ENCODE assay signal across 8 cellular contexts in the genomic region with DNA sequence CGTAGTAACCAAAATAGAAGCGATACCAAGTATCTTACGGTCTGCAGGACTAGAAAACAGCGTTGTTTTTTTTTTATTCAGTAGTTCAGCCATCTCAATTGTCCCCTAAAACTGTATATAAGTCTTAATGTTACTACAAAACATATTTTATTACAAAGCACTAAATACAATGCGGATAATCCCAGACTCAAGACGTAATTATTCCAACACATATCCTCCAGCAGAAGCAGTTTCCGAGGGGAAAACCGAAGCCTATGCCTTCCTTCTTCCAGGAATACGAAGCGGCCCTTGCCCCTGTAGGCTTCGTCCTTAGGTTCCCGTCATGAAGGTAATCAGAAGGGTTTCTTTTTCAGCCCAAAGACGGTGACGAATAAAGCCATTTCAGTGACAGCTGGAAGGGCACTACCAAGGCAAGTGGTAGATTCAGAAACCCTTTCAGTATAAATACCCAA. TPM values are rescaled to one million over a fixed set of nuclear protein-coding genes. Genes with fewer than 3 reads are reported as not detected.
DNase-seq lines count a peak whose midpoint lies in the region; ATAC-seq and TF ChIP-seq lines count a peak whose summit lies in the region.

No MANE protein-coding gene starts in this region.

- no peak for TF ChIP-seq CTCF in coronary artery (IDR thresholded peaks at IDR 0.05)

- H3K36me3 Mint-ChIP-seq in naive thymus-derived CD8-positive, alpha-beta T cell = no peaks in the 10 kb centered on the region

- H3K27ac Mint-ChIP-seq in naive thymus-derived CD8-positive, alpha-beta T cell = peak overlapping the region; percentile 99 to 100 (median 100)

- H4K20me1 ChIP-seq in BLaER1 = no peaks in the 10 kb centered on the region

- peak overlapping the region; percentile 98 for H3K27ac ChIP-seq in BLaER1
- peak overlapping the region; percentile 94 for H3K27ac ChIP-seq in KOPT-K1 (ENCODE audit: low read depth, low read length, poor library complexity, severe bottlenecking)
- H3K27ac ChIP-seq in coronary artery = peak overlapping the region; percentile 87

- intact Hi-C loops in posterior vena cava (cut with DNase I) = no loop called here

- H3K4me3 ChIP-seq in BLaER1 = peak overlapping the region; percentile 62
- H3K4me3 ChIP-seq in coronary artery = peak overlapping the region; percentile 65

- no peaks in the 10 kb centered on the region for H3K9me3 Mint-ChIP-seq in naive thymus-derived CD8-positive, alpha-beta T cell

- H3K27me3 ChIP-seq in BLaER1 = no peaks in the 10 kb centered on the region

- H3K36me3 ChIP-seq in BLaER1 = no peaks in the 10 kb centered on the region
- H3K36me3 ChIP-seq in KOPT-K1 (ENCODE audit: insufficient read depth, low read length) = no peaks in the 10 kb centered on the region

- POLR2A ChIA-PET in naive thymus-derived CD8-positive, alpha-beta T cell (lab: Charles Lee) = interaction anchor here (0.5 to 41.9 kb wide), 16 partner anchors 8 to 330 kb away, joined by 3 to 1171 read pairs (median 6); a partner anchor contains a TSS

- H3K27me3 Mint-ChIP-seq in naive thymus-derived CD8-positive, alpha-beta T cell = no peaks in the 10 kb centered on the region

- H3K4me1 ChIP-seq in BLaER1 = peaks cover 68% of the 10 kb centered on the region

- H3K9me3 ChIP-seq in BLaER1 (no peaks in the 10 kb centered on the region), KOPT-K1 (ENCODE audit: insufficient read depth, low read length, poor library complexity, severe bottlenecking) (no peaks in the 10 kb centered on the region)

- H3K4me1 Mint-ChIP-seq in naive thymus-derived CD8-positive, alpha-beta T cell = peaks cover 20 to 55% (median 50%) of the 10 kb centered on the region in 4 donors

- DNase-seq in coronary artery (ENCODE audit: low spot score) (no peak), GM03348 (ENCODE audit: low spot score) (no peak), posterior vena cava (ENCODE audit: low spot score) (no peak)
- DNase-seq in naive thymus-derived CD8-positive, alpha-beta T cell = no peak

- no peak for ATAC-seq in naive thymus-derived CD8-positive, alpha-beta T cell
- no peak for ATAC-seq in HG02981 (IDR thresholded peaks at IDR 0.05; ENCODE audit: unreplicated experiment)
- no peak for ATAC-seq in GM21723 (IDR thresholded peaks at IDR 0.05; ENCODE audit: unreplicated experiment)

- peak overlapping the region; percentile 96 for H3K9ac ChIP-seq in BLaER1

- H3K4me2 ChIP-seq in BLaER1 = peak overlapping the region; percentile 98

- H3K4me3 Mint-ChIP-seq in naive thymus-derived CD8-positive, alpha-beta T cell = peak overlapping the region; percentile 84 to 95 (median 92)

RNA-seq across cellular contexts. Expression of a gene that starts 2.3 kb away (rescaled TPM):
- total RNA-seq in naive thymus-derived CD8-positive, alpha-beta T cell = 10 to 100 TPM; 17.2 to 19.4 TPM
- polyA plus RNA-seq in naive thymus-derived CD8-positive, alpha-beta T cell = 10 to 100 TPM; 36.4 to 55.3 (median 41.9) TPM
- total RNA-seq in posterior vena cava = 10 to 100 TPM; 12.9 to 16.4 TPM

RNA-seq across cellular contexts. Expression of a gene that starts 11.1 kb away (rescaled TPM):
- total RNA-seq in naive thymus-derived CD8-positive, alpha-beta T cell = 100 to 1,000 TPM; 219 to 238 TPM
- 10 to 100 TPM; 50.4 to 84.2 (median 64.4) TPM for polyA plus RNA-seq in naive thymus-derived CD8-positive, alpha-beta T cell
- total RNA-seq in posterior vena cava = 10 to 100 TPM; 66.7 to 80.1 TPM

RNA-seq across cellular contexts. Expression of a gene that starts 16.1 kb away (rescaled TPM):
- total RNA-seq in naive thymus-derived CD8-positive, alpha-beta T cell = 10 to 100 TPM; 15.1 to 15.5 TPM
- polyA plus RNA-seq in naive thymus-derived CD8-positive, alpha-beta T cell = 10 to 100 TPM; 16.1 to 22.6 (median 16.9) TPM
- 1 to 10 TPM; 4.5 to 5.6 TPM for total RNA-seq in posterior vena cava

RNA-seq across cellular contexts. Expression of a gene that starts 21.7 kb away (rescaled TPM):
- total RNA-seq in naive thymus-derived CD8-positive, alpha-beta T cell = 100 to 1,000 TPM; 148 to 153 TPM
- polyA plus RNA-seq in naive thymus-derived CD8-positive, alpha-beta T cell = 10 to 100 TPM in 2 of 3 donors, 1 to 10 TPM in 1; 6.1 to 11.4 (median 10.7) TPM
- 100 to 1,000 TPM; 203 to 206 TPM for total RNA-seq in posterior vena cava

RNA-seq across cellular contexts. Expression of a gene that starts 36.5 kb away (rescaled TPM):
- total RNA-seq in naive thymus-derived CD8-positive, alpha-beta T cell = not detected
- not detected for polyA plus RNA-seq in naive thymus-derived CD8-positive, alpha-beta T cell
- under 1 TPM in 1 of 2 donors, not detected in 1; 0.69 TPM for total RNA-seq in posterior vena cava
